Comparison of ENCODE assay signal across 8 cellular contexts in the genomic region with DNA sequence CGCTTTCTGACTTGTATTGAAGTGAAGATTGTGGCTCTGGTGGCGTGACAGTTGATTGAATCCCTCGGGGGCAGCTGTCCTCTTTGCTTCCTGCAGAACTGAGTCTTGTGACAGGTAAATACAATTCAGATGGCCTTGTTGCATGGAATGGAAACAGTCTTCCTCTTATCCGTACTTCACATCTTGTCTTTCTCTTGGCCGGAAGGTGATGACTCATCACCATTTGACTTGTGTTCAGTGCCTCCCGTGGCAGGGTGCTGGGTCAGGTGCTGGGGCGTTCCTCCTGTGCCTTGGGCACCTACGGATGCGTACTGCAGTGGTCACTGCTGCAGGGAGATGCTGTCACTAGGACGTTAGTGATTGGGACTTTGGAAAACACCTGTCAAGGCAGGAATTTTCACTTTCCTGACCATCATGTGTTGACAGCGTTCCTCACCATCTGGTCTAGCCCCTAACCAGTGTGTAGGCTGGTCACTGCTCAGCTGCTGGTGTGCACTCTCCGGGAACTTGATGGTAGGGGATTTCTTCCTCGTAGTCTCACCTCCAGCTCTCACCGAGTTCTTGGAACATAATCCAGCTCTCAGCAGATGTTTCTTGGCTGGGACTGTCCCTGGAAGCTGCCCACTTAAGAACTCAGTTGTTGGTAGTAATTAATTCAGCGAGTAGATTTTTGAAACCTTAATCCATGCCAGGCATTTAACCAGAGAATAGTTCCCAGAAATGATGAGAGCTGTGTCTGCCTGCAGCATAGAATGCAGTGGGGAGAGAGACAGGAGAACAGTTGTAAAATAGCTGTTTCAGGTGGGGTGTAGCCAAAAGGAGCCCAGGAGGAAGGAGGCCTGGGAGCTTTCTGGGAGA. TPM values are rescaled to one million over a fixed set of nuclear protein-coding genes. Genes with fewer than 3 reads are reported as not detected.
DNase-seq lines count a peak whose midpoint lies in the region; ATAC-seq and TF ChIP-seq lines count a peak whose summit lies in the region.

No MANE protein-coding gene starts in this region.

- H3K9me3 Mint-ChIP-seq in activated naive CD8-positive, alpha-beta T cell (ENCODE audit: low read depth): no peaks in the 10 kb centered on the region

- CTCF ChIA-PET in SK-N-SH (lab: Yijun Ruan, JAX): interaction anchor here (0.7 to 1.9 kb wide), 12 partner anchors 10 to 196 kb away, joined by 3 to 10 read pairs (median 3); no protein-coding TSS in a partner anchor

- H3K27ac Mint-ChIP-seq in activated naive CD8-positive, alpha-beta T cell: peak overlapping the region; percentile 92

- ATAC-seq in GM21529 (IDR thresholded peaks at IDR 0.05; ENCODE audit: unreplicated experiment): peak; percentile 48
- ATAC-seq in left colon: peak; percentile 66
- ATAC-seq in HG03521 (IDR thresholded peaks at IDR 0.05; ENCODE audit: unreplicated experiment): no peak
- ATAC-seq in HG03139 (IDR thresholded peaks at IDR 0.05; ENCODE audit: unreplicated experiment): no peak
- no peak for ATAC-seq in GM19463 (IDR thresholded peaks at IDR 0.05; ENCODE audit: unreplicated experiment)

- intact Hi-C loops in left colon (cut with DNase I, micrococcal nuclease): no loop called here

- H3K4me2 ChIP-seq in SK-N-SH: 0 out of 2 replicates have a peak overlapping the region, but pooled peaks have one; percentile 3

- H3K27me3 ChIP-seq in SK-N-SH (ENCODE audit: insufficient read depth): no peaks in the 10 kb centered on the region

- no peak overlapping the region for H3K9ac ChIP-seq in SK-N-SH

- H4K20me1 ChIP-seq in SK-N-SH (ENCODE audit: insufficient read depth): peaks cover 7% of the 10 kb centered on the region; the same call in 1 of the 2 replicates

- 74% methylated on average over 15 of the region's 15 CpGs for WGBS in SK-N-SH (ENCODE audit: low lambda C conversion rate)

- H3K9me3 ChIP-seq in SK-N-SH: no peaks in the 10 kb centered on the region

- no peaks in the 10 kb centered on the region for H3K27me3 Mint-ChIP-seq in activated naive CD8-positive, alpha-beta T cell

- no peaks in the 10 kb centered on the region for H3K36me3 Mint-ChIP-seq in activated naive CD8-positive, alpha-beta T cell

- H3F3A ChIP-seq in SK-N-SH (replicated peaks; ENCODE audit: insufficient read depth): no peaks in the 10 kb centered on the region

- no peak overlapping the region for H2AFZ ChIP-seq in SK-N-SH (ENCODE audit: low read depth)

- TF ChIP-seq EP300 in SK-N-SH (IDR thresholded peaks at IDR 0.05; ENCODE audit: borderline replicate concordance in 1 of 2, low read depth in 1 of 2, low read length in 1 of 2): no peak

- TF ChIP-seq CTCF in SK-N-SH (IDR thresholded peaks at IDR 0.05): no peak

- H3K4me1 ChIP-seq in SK-N-SH (ENCODE audit: control insufficient read depth in 1 of 2, insufficient read depth in 2 of 2, low read depth in 1 of 2, low read length in 1 of 2): peaks cover 12 to 26% of the 10 kb centered on the region in 2 experiments; a peak in 2 of 4 replicates

- peak overlapping the region in 1 of 2 experiments; percentile 6; a peak in 1 of 4 replicates for H3K27ac ChIP-seq in SK-N-SH (ENCODE audit: low read depth in 2 of 2, low read length in 1 of 2)

- H3K79me2 ChIP-seq in SK-N-SH (ENCODE audit: insufficient read depth): 0 out of 2 replicates have a peak, but pooled peaks cover 12% of the 10 kb centered on the region

- no peaks in the 10 kb centered on the region for H3K9me2 ChIP-seq in SK-N-SH

- no peak for TF ChIP-seq RAD21 in SK-N-SH (IDR thresholded peaks at IDR 0.05; ENCODE audit: low read length)

- no peak for DNase-seq in SK-N-SH
- peak; percentile 71 to 92 for DNase-seq in left colon
- DNase-seq in stimulated activated naive CD4-positive, alpha-beta T cell treated with Interleukin-2 at 50 U/mL for 16 hours (lab: John Stamatoyannopoulos, UW): peak; percentile 56

- peak overlapping the region; percentile 53 for H3K4me3 Mint-ChIP-seq in activated naive CD8-positive, alpha-beta T cell

- H3K4me1 Mint-ChIP-seq in activated naive CD8-positive, alpha-beta T cell (ENCODE audit: low read depth): peaks cover 58% of the 10 kb centered on the region

- POLR2A ChIA-PET in SK-N-SH (lab: Yijun Ruan, JAX): interaction anchor here (1.1 kb wide), 1 partner anchor 8 kb away, joined by 5 read pairs; no protein-coding TSS in a partner anchor

- H3K36me3 ChIP-seq in SK-N-SH (replicated peaks in 1 of 2; ENCODE audit: control insufficient read depth in 1 of 2, insufficient read depth in 2 of 2, low read length in 1 of 2): no peaks in the 10 kb centered on the region

- H3K4me3 ChIP-seq in SK-N-SH (ENCODE audit: low read depth in 2 of 2, low read length in 1 of 2): no peak overlapping the region

TF ChIP-seq in SK-N-SH, 30 proteins besides CTCF, POLR2A, EP300 and RAD21:
- peak; percentile 29; the same call in 1 of the 2 replicates for TF ChIP-seq FOSL2 (IDR thresholded peaks at IDR 0.05; ENCODE audit: borderline replicate concordance, low read depth)
- no peak for TF ChIP-seq NRF1 (IDR thresholded peaks at IDR 0.05; ENCODE audit: low read depth, low read length)
- TF ChIP-seq TCF12 (IDR thresholded peaks at IDR 0.05): peak; percentile 37; the same call in 1 of the 2 replicates

RNA-seq across cellular contexts. Expression of gene TBC1D14, which starts 7.2 kb away (rescaled TPM):
- polyA plus RNA-seq in SK-N-SH (2012; rRNA removed): 39.5 and 42.6 TPM in 2 replicates
- polyA plus RNA-seq in SK-N-SH (2012; cell fraction: cytosol; rRNA removed): 36.7 and 40.6 TPM in 2 replicates
- 33.3 and 35.7 TPM in 2 replicates for polyA plus RNA-seq in SK-N-SH (2012; cell fraction: nucleus; rRNA removed)
- total RNA-seq in left colon: 10 to 100 TPM; 53.1 to 56.6 TPM

Comparison
In these comparisons a context has a peak if more than half of its experiments do, and no peak if none do; other contexts are left out.
1. ATAC-seq: peak in GM21529 (single experiment) and left colon (single experiment); none in HG03521 (single experiment), HG03139 (single experiment) and GM19463 (single experiment).